31 cellular contexts compared by ENCODE assay signal in the genomic region with DNA sequence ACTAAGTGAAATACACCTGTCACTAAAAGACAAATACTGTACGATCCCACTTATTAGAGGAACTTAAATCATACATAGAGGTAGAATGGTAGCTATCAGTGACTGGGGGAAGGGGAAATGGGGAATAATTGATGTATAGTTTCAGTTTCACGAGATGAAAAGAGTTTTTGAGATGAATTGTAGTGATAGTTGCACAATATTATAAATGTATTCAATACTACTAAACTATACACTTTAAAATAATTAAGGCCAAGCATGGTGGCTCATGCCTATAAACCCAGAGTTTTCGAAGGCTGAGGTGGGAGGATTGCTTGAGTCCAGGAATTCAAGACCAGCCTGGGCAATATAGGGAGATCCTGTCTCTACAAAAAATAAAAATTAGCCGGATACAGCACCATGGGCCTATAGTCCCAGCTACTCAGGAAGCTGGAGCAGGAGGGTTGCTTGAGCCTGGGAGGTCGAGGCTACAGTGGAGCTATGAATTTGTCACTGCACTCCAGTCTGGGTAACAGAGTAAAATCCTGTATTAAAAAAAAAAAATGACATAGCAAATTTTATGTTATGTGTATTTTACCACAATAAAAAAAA. TPM values are rescaled to one million over a fixed set of nuclear protein-coding genes. Genes with fewer than 3 reads are reported as not detected.
"Had no signal": no experiment of that assay in that cellular context is flagged by ENCODE, and none has a peak within 500 bp of the region (broad histone marks: within the 10 kb centered on the region; RNA-seq: fewer than 3 reads in every experiment).

No MANE protein-coding gene starts in this region.

- FAIRE-seq: endometrium, islet of Langerhans, keratinocyte had no signal

- H3K9me3 ChIP-seq: esophagus squamous epithelium, gastrocnemius medialis, heart right ventricle, left lung, lower lobe of right lung, mucosa of descending colon had no signal

- H3K27me3 Mint-ChIP-seq: dendritic cell treated with granulocyte-macrophage colony-stimulating factor and Interleukin-4, amounts not matched to agents 40 ng/mL and 50 ng/mL, for 4 days; effector memory CD8-positive, alpha-beta T cell; naive B cell; naive thymus-derived CD8-positive, alpha-beta T cell had no signal

- H3K27ac ChIP-seq: epithelial cell of prostate, esophagus squamous epithelium, gastrocnemius medialis, heart right ventricle, left lung, lower lobe of right lung had no signal

- H3K27ac Mint-ChIP-seq: dendritic cell treated with granulocyte-macrophage colony-stimulating factor and Interleukin-4, amounts not matched to agents 40 ng/mL and 50 ng/mL, for 4 days; endodermal cell; mesothelial cell of epicardium had no signal

- H3K9me3 Mint-ChIP-seq: dendritic cell treated with granulocyte-macrophage colony-stimulating factor and Interleukin-4, amounts not matched to agents 40 ng/mL and 50 ng/mL, for 4 days; effector memory CD8-positive, alpha-beta T cell; endodermal cell; mesothelial cell of epicardium; naive B cell; naive thymus-derived CD8-positive, alpha-beta T cell had no signal

- H3K4me3 Mint-ChIP-seq: dendritic cell treated with granulocyte-macrophage colony-stimulating factor and Interleukin-4, amounts not matched to agents 40 ng/mL and 50 ng/mL, for 4 days; effector memory CD8-positive, alpha-beta T cell; endodermal cell; mesothelial cell of epicardium; naive B cell; naive thymus-derived CD8-positive, alpha-beta T cell had no signal

- H3K4me3 ChIP-seq: esophagus squamous epithelium, gastrocnemius medialis, heart right ventricle, left lung, lower lobe of right lung, mucosa of descending colon had no signal

- H3K4me1 ChIP-seq: esophagus squamous epithelium, gastrocnemius medialis, heart right ventricle, left lung, lower lobe of right lung had no signal

- H3K27me3 ChIP-seq: esophagus squamous epithelium, gastrocnemius medialis, heart right ventricle, left lung had no signal

- DNase-seq: cortex of kidney; effector CD8-positive, alpha-beta T cell; effector memory CD8-positive, alpha-beta T cell; endodermal cell; erythroblast; esophagus squamous epithelium; foreskin fibroblast; foreskin melanocyte; gastrocnemius medialis; glutamatergic neuron; head of caudate nucleus; heart right ventricle; hippocampal formation; left cardiac atrium; left lung; left ventricle myocardium superior; lower lobe of right lung; mesenchymal stem cell; mucosa of descending colon; naive B cell; naive thymus-derived CD8-positive, alpha-beta T cell had no signal

- ATAC-seq: effector memory CD8-positive, alpha-beta T cell; esophagus mucosa; gastrocnemius medialis; heart right ventricle; left cardiac atrium; left lung; left ventricle myocardium superior; lower lobe of right lung; mucosa of descending colon; naive thymus-derived CD8-positive, alpha-beta T cell had no signal

- H3K4me1 Mint-ChIP-seq: endodermal cell, mesothelial cell of epicardium had no signal

RNA-seq across cellular contexts. Expression of a gene that starts 40.4 kb away (rescaled TPM):
- total RNA-seq: endodermal cell; kidney epithelial cell; left ventricle myocardium superior; lower leg skin; mesothelial cell of epicardium; mucosa of descending colon; myocyte; naive thymus-derived CD8-positive, alpha-beta T cell had no signal
- polyA plus RNA-seq: keratinocyte; naive thymus-derived CD8-positive, alpha-beta T cell had no signal
